ENCODE assay signal across 2 cellular contexts in the genomic region with DNA sequence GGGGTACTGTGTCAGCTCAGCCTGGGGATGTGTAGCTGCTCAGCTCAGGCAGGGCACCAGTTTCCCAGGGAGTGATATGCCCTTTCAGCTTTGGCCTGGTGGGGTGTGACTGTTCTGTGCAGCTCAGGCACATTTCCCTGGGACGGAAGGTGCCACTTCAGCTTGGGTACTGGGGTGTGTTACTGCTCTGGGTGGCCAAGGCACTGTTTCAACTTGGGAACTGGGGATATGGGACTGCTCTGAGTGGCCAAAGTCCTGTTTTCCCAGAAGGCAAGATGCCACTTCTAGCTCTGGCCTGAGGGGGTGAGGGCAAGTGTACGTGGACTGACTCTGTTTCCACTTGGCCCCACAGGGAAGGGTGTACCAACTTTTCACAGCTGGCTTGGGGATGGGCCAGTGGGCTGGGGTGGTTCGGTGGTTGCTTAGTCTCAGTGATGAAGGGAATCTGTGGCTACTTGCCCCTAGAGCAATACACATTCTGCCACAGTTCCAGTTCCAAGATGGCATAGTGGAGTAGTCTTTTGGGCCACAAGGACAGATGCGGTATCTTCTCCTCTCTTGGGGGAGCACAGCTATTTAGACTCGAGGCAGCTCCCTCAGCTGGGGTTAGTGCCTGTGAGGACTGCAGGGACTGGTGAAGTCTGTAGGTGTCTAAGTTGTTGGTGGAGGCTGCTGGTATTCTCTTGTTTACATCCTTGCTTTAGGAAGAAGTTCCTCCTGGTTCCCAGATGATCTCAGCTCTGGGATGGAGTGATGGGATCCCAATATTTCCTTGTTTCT.
TF ChIP-seq lines count a peak whose summit lies in the region.

No MANE protein-coding gene starts in this region.

TF ChIP-seq in GM23338, 12 proteins besides CTCF, POLR2A, EP300 and RAD21:
- TF ChIP-seq REST (IDR thresholded peaks at IDR 0.05; ENCODE audit: unreplicated experiment) = no peak
- TF ChIP-seq, protein P1, sequence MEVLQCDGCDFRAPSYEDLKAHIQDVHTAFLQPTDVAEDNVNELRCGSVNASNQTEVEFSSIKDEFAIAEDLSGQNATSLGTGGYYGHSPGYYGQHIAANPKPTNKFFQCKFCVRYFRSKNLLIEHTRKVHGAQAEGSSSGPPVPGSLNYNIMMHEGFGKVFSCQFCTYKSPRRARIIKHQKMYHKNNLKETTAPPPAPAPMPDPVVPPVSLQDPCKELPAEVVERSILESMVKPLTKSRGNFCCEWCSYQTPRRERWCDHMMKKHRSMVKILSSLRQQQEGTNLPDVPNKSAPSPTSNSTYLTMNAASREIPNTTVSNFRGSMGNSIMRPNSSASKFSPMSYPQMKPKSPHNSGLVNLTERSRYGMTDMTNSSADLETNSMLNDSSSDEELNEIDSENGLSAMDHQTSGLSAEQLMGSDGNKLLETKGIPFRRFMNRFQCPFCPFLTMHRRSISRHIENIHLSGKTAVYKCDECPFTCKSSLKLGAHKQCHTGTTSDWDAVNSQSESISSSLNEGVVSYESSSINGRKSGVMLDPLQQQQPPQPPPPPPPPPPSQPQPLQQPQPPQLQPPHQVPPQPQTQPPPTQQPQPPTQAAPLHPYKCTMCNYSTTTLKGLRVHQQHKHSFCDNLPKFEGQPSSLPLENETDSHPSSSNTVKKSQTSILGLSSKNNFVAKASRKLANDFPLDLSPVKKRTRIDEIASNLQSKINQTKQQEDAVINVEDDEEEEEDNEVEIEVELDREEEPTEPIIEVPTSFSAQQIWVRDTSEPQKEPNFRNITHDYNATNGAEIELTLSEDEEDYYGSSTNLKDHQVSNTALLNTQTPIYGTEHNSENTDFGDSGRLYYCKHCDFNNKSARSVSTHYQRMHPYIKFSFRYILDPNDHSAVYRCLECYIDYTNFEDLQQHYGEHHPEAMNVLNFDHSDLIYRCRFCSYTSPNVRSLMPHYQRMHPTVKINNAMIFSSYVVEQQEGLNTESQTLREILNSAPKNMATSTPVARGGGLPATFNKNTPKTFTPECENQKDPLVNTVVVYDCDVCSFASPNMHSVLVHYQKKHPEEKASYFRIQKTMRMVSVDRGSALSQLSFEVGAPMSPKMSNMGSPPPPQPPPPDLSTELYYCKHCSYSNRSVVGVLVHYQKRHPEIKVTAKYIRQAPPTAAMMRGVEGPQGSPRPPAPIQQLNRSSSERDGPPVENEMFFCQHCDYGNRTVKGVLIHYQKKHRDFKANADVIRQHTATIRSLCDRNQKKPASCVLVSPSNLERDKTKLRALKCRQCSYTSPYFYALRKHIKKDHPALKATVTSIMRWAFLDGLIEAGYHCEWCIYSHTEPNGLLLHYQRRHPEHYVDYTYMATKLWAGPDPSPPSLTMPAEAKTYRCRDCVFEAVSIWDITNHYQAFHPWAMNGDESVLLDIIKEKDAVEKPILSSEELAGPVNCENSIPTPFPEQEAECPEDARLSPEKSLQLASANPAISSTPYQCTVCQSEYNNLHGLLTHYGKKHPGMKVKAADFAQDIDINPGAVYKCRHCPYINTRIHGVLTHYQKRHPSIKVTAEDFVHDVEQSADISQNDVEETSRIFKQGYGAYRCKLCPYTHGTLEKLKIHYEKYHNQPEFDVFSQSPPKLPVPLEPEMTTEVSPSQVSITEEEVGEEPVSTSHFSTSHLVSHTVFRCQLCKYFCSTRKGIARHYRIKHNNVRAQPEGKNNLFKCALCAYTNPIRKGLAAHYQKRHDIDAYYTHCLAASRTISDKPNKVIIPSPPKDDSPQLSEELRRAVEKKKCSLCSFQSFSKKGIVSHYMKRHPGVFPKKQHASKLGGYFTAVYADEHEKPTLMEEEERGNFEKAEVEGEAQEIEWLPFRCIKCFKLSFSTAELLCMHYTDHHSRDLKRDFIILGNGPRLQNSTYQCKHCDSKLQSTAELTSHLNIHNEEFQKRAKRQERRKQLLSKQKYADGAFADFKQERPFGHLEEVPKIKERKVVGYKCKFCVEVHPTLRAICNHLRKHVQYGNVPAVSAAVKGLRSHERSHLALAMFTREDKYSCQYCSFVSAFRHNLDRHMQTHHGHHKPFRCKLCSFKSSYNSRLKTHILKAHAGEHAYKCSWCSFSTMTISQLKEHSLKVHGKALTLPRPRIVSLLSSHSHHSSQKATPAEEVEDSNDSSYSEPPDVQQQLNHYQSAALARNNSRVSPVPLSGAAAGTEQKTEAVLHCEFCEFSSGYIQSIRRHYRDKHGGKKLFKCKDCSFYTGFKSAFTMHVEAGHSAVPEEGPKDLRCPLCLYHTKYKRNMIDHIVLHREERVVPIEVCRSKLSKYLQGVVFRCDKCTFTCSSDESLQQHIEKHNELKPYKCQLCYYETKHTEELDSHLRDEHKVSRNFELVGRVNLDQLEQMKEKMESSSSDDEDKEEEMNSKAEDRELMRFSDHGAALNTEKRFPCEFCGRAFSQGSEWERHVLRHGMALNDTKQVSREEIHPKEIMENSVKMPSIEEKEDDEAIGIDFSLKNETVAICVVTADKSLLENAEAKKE (CRISPR knock-in tag; IDR thresholded peaks at IDR 0.05) = no peak

TF ChIP-seq in WTC11, 78 proteins besides CTCF, POLR2A, EP300 and RAD21 (continued from another document):
- TF ChIP-seq, protein P2, sequence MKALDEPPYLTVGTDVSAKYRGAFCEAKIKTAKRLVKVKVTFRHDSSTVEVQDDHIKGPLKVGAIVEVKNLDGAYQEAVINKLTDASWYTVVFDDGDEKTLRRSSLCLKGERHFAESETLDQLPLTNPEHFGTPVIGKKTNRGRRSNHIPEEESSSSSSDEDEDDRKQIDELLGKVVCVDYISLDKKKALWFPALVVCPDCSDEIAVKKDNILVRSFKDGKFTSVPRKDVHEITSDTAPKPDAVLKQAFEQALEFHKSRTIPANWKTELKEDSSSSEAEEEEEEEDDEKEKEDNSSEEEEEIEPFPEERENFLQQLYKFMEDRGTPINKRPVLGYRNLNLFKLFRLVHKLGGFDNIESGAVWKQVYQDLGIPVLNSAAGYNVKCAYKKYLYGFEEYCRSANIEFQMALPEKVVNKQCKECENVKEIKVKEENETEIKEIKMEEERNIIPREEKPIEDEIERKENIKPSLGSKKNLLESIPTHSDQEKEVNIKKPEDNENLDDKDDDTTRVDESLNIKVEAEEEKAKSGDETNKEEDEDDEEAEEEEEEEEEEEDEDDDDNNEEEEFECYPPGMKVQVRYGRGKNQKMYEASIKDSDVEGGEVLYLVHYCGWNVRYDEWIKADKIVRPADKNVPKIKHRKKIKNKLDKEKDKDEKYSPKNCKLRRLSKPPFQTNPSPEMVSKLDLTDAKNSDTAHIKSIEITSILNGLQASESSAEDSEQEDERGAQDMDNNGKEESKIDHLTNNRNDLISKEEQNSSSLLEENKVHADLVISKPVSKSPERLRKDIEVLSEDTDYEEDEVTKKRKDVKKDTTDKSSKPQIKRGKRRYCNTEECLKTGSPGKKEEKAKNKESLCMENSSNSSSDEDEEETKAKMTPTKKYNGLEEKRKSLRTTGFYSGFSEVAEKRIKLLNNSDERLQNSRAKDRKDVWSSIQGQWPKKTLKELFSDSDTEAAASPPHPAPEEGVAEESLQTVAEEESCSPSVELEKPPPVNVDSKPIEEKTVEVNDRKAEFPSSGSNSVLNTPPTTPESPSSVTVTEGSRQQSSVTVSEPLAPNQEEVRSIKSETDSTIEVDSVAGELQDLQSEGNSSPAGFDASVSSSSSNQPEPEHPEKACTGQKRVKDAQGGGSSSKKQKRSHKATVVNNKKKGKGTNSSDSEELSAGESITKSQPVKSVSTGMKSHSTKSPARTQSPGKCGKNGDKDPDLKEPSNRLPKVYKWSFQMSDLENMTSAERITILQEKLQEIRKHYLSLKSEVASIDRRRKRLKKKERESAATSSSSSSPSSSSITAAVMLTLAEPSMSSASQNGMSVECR (CRISPR knock-in tag; IDR thresholded peaks at IDR 0.05; ENCODE audit: borderline replicate concordance) = no peak
- no peak for TF ChIP-seq ELF4 (CRISPR knock-in tag; IDR thresholded peaks at IDR 0.05; ENCODE audit: low read depth)
